23 cellular contexts compared by ENCODE assay signal in genomic region chr3:184945886-184946625, GRCh38.
A peak's percentile ranks its signal among the peaks of the same experiment; 100 is the strongest.
DNase-seq lines count a peak whose midpoint lies in the region; ATAC-seq and TF ChIP-seq lines count a peak whose summit lies in the region.
"Had no signal": no experiment of that assay in that cellular context is flagged by ENCODE, and none has a peak within 500 bp of the region (broad histone marks: within the 10 kb centered on the region; RNA-seq: fewer than 3 reads in every experiment).

No MANE protein-coding gene starts in this region.

- H3K27ac Mint-ChIP-seq in T-helper 17 cell: no peak overlapping the region
- peak overlapping the region; percentile 4 for H3K27ac Mint-ChIP-seq in endodermal cell
- H3K27ac Mint-ChIP-seq: B cell had no signal

- H3K27me3 Mint-ChIP-seq in T-helper 17 cell (no peaks in the 10 kb centered on the region), endodermal cell (ENCODE audit: insufficient read depth) (no peaks in the 10 kb centered on the region)
- H3K27me3 Mint-ChIP-seq: B cell had no signal

- H3K4me3 ChIP-seq in right atrium auricular region (no peak overlapping the region), endodermal cell (ENCODE audit: low read length) (no peak overlapping the region)
- H3K4me3 ChIP-seq: A549, SJSA1 had no signal

- H3K4me1 Mint-ChIP-seq in T-helper 17 cell: peaks cover 2% of the 10 kb centered on the region
- H3K4me1 Mint-ChIP-seq in endodermal cell: peaks cover 2% of the 10 kb centered on the region
- H3K4me1 Mint-ChIP-seq: CD14-positive monocyte had no signal

- intact Hi-C loops in Right ventricle myocardium superior (cut with DNase I): no loop called here

- peak; percentile 51 for ATAC-seq in Right ventricle myocardium superior (ENCODE audit: poor library complexity)
- no peak for ATAC-seq in T-helper 17 cell
- ATAC-seq in HG02763 (IDR thresholded peaks at IDR 0.05; ENCODE audit: unreplicated experiment): no peak
- ATAC-seq: A549, Panc1 had no signal

- H3K4me3 Mint-ChIP-seq in T-helper 17 cell (peak overlapping the region; percentile 28), endodermal cell (no peak overlapping the region)
- H3K4me3 Mint-ChIP-seq: B cell, CD14-positive monocyte had no signal

- H3K27ac ChIP-seq in right atrium auricular region (no peak overlapping the region), endodermal cell (ENCODE audit: low read depth, low read length) (no peak overlapping the region)
- H3K27ac ChIP-seq: A549, KMS-11, SJSA1 had no signal

- DNase-seq in Right ventricle myocardium superior (peak; percentile 41), right atrium auricular region (ENCODE audit: low spot score) (no peak), T-helper 17 cell (no peak), endodermal cell (no peak), NCI-H1048 (lab: John Stamatoyannopoulos, UW) (no peak), NCI-H128 (lab: John Stamatoyannopoulos, UW; ENCODE audit: unreplicated experiment) (no peak)
- DNase-seq: DMS79; HCEC 1CT; MV-4-11; NCI-H1417; NCI-H1694 treated with DMSO at 0.1 percent for 48 hours; NCI-H2081 treated with DMSO at 0.1 percent for 48 hours; NCI-H446 treated with DMSO at 0.1 percent for 48 hours; NCI-H526 treated with DMSO at 0.1 percent for 48 hours; NK-92 treated with Interleukin-12 subunit alpha and Interleukin-12 subunit beta, amount 100 ng/mL, for 24 hours; T-helper 1 cell had no signal

- H3K27me3 ChIP-seq in right atrium auricular region (no peaks in the 10 kb centered on the region), endodermal cell (ENCODE audit: control insufficient read depth, insufficient read depth, low read length, poor library complexity, severe bottlenecking) (no peaks in the 10 kb centered on the region)
- H3K27me3 ChIP-seq: SJSA1 had no signal

- H3K4me1 ChIP-seq in right atrium auricular region: no peaks in the 10 kb centered on the region
- H3K4me1 ChIP-seq in endodermal cell (ENCODE audit: control insufficient read depth, insufficient read depth, low read length): no peaks in the 10 kb centered on the region
- H3K4me1 ChIP-seq: A549, SJSA1 had no signal

- no peak overlapping the region for H3K9ac ChIP-seq in endodermal cell (ENCODE audit: extremely low read depth, low read length, poor library complexity, severe bottlenecking)
- H3K9ac ChIP-seq: KMS-11 had no signal

- H3K9me3 ChIP-seq in right atrium auricular region (no peaks in the 10 kb centered on the region), T-helper 17 cell (ENCODE audit: control insufficient read depth, low read length, poor library complexity, severe bottlenecking) (no peaks in the 10 kb centered on the region), endodermal cell (ENCODE audit: control insufficient read depth, low read length) (no peaks in the 10 kb centered on the region)
- H3K9me3 ChIP-seq: A549, SJSA1 had no signal

- H3K9me3 Mint-ChIP-seq in endodermal cell: no peaks in the 10 kb centered on the region
- H3K9me3 Mint-ChIP-seq: CD14-positive monocyte had no signal

- no peaks in the 10 kb centered on the region for H3K36me3 ChIP-seq in right atrium auricular region
- peaks cover 17% of the 10 kb centered on the region for H3K36me3 ChIP-seq in endodermal cell (ENCODE audit: control insufficient read depth, insufficient read depth, low read length)

- H3K36me3 Mint-ChIP-seq in T-helper 17 cell (ENCODE audit: low read depth): peaks cover 16% of the 10 kb centered on the region
- peaks cover 9% of the 10 kb centered on the region for H3K36me3 Mint-ChIP-seq in endodermal cell (ENCODE audit: low read depth)

- TF ChIP-seq CTCF in right atrium auricular region (IDR thresholded peaks at IDR 0.05): no peak
- TF ChIP-seq CTCF in endodermal cell (conservative IDR thresholded peaks at IDR 0.05): no peak

- WGBS in endodermal cell (ENCODE audit: insufficient coverage in 1 of 2, insufficient read length in 1 of 2), 2 experiments: 95 to 96% methylated on average over 5 to 7 of the region's 7 CpGs
